Comparison of ENCODE assay signal across 5 cellular contexts in genomic region chr3:39061228-39061627, GRCh38. TPM values are rescaled to one million over a fixed set of nuclear protein-coding genes. Genes with fewer than 3 reads are reported as not detected.
"Had no signal": no experiment of that assay in that cellular context is flagged by ENCODE, and none has a peak within 500 bp of the region (broad histone marks: within the 10 kb centered on the region; RNA-seq: fewer than 3 reads in every experiment).

No MANE protein-coding gene starts in this region.

RNA-seq across cellular contexts. Expression of gene SCN11A, which starts 9.5 kb away (rescaled TPM):
- total RNA-seq: left cardiac atrium, left ventricle myocardium superior, mammary epithelial cell, myocyte had no signal
- polyA plus RNA-seq: immature natural killer cell, mammary epithelial cell had no signal
